In the genomic region with DNA sequence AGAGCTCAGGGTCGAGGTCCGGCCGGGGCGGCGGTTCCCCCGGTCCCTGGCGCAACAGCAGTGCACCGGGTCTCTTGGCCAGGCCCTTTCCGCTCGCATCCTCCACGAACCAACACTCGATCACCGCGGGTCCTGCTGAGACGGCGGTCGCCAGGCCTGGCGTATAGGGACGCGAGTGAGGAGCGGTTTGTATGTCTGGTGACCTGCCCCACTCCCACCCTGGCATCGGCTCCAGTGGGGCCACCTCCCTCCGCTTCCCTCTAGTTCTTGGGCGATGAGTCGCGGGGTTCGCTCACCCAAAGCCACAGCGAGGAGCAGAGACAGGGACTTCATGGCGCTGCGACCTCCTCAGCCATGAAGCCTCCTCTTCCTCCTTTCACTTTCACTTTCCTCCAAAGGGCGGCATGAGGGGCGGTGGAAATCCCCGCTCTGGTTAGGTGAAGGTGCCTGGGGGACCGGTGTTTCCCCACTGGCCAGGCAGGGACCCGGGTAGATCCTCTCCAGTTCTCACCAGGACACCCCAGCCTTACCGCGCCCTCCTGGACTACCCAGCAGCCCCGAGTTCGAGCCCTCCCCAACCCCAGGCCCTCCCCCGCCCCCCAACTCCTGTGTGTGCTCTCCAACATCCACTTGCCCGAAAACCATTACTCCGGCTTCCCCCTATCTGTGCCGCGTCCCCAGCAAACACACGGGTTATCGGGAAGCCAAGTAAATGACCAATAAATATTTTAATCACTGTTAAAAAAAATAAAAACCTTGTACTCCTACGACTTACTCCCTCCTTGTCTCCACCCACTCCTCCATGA, we compare ENCODE assay signal across 8 cellular contexts. TPM values are rescaled to one million over a fixed set of nuclear protein-coding genes. Genes with fewer than 3 reads are reported as not detected.
DNase-seq lines count a peak whose midpoint lies in the region; ATAC-seq and TF ChIP-seq lines count a peak whose summit lies in the region.

A gene (minus strand): TSS at position 370 of the 806 bp plus-strand sequence. CDS start 37 bp downstream, at position 333.

- peak; percentile 50 for DNase-seq in NCI-H2171 treated with DMSO at 0.1 percent for 48 hours (lab: John Stamatoyannopoulos, UW)
- DNase-seq in NCI-H2171 (lab: John Stamatoyannopoulos, UW) = no peak
- peak; percentile 84 for DNase-seq in OCI-LY7 (ENCODE audit: low spot score)
- DNase-seq in activated T-cell treated with anti-CD3 and anti-CD28 coated beads, Interleukin-2, amount 50 U/mL, for 48 hours = peak; percentile 89
- no peak for DNase-seq in esophagus muscularis mucosa (ENCODE audit: extremely low spot score)
- DNase-seq in stimulated activated CD8-positive, alpha-beta memory T cell treated with anti-CD3 and anti-CD28 coated beads, Interleukin-7, amount 100 ng/mL, for 24 hours (ENCODE audit: low read depth) = peak; percentile 65

- H3K36me3 ChIP-seq in OCI-LY7 (ENCODE audit: insufficient read depth, low read length) (peaks cover 42% of the 10 kb centered on the region), esophagus muscularis mucosa (peaks cover 3 to 28% (median 25%) of the 10 kb centered on the region in 4 donors), muscle layer of colon (ENCODE audit: insufficient read depth, low read length) (peaks cover 13% of the 10 kb centered on the region)

- peaks cover 50% of the 10 kb centered on the region for H3K79me2 ChIP-seq in OCI-LY7 (ENCODE audit: insufficient read depth, low read depth, low read length)

- no peaks in the 10 kb centered on the region for H3K9me3 ChIP-seq in OCI-LY7 (ENCODE audit: low read length)
- H3K9me3 ChIP-seq in esophagus muscularis mucosa = no peaks in the 10 kb centered on the region
- no peaks in the 10 kb centered on the region for H3K9me3 ChIP-seq in muscle layer of colon (ENCODE audit: low read length)

- H3K27ac ChIP-seq in OCI-LY7 (ENCODE audit: low read depth, low read length, poor library complexity, severe bottlenecking) = peak within 1 kb of the TSS; percentile 94
- peak within 1 kb of the TSS; percentile 88 to 96 (median 96) for H3K27ac ChIP-seq in esophagus muscularis mucosa (replicated peaks in 1 of 4)
- peak within 1 kb of the TSS; percentile 94 for H3K27ac ChIP-seq in muscle layer of colon (ENCODE audit: low read depth, low read length)

- peaks cover 7% of the 10 kb centered on the region; the same call in 1 of the 2 replicates for H4K20me1 ChIP-seq in OCI-LY7 (ENCODE audit: insufficient read depth, low read length)

- peaks cover 38% of the 10 kb centered on the region for H3K4me1 ChIP-seq in OCI-LY7 (ENCODE audit: insufficient read depth, low read length, poor library complexity, severe bottlenecking)
- peaks cover 40 to 70% (median 61%) of the 10 kb centered on the region in 4 donors for H3K4me1 ChIP-seq in esophagus muscularis mucosa
- peaks cover 36% of the 10 kb centered on the region for H3K4me1 ChIP-seq in muscle layer of colon (ENCODE audit: insufficient read depth, low read length)

- peak within 1 kb of the TSS; percentile 76 for H3K9ac ChIP-seq in muscle layer of colon (ENCODE audit: low read length)

- 0% methylated on average over 28 of the region's 47 CpGs for WGBS in esophagus muscularis mucosa

- H3K4me3 ChIP-seq in OCI-LY7 (ENCODE audit: low read depth, low read length, poor library complexity, severe bottlenecking) (peak within 1 kb of the TSS; percentile 84), esophagus muscularis mucosa (peak within 1 kb of the TSS; percentile 59 to 96 (median 89)), muscle layer of colon (ENCODE audit: low read depth in 1 of 2, low read length in 2 of 2) (peak within 1 kb of the TSS; percentile 87 to 99)

- TF ChIP-seq CTCF in OCI-LY7 (conservative IDR thresholded peaks at IDR 0.05; ENCODE audit: low read length) = no peak; the same call in 1 of the 2 replicates
- TF ChIP-seq CTCF in esophagus muscularis mucosa (IDR thresholded peaks at IDR 0.05) = no peak

- H3K27me3 ChIP-seq in esophagus muscularis mucosa = no peaks in the 10 kb centered on the region
- no peaks in the 10 kb centered on the region for H3K27me3 ChIP-seq in muscle layer of colon (ENCODE audit: control insufficient read depth in 1 of 2, insufficient read depth in 2 of 2, low read length in 2 of 2)

- BruUV-seq in OCI-LY7 (replicated peaks; lab: Mats Ljungman, UMichigan) = TSS peak; percentile 65

- POLR2A ChIA-PET in OCI-LY7 (lab: Charles Lee) = interaction anchor here (0.6 to 2.0 kb wide), 4 partner anchors 11 to 78 kb away, joined by 3 to 11 read pairs (median 5); a partner anchor contains a TSS

- peak; percentile 30 for ATAC-seq in HG03139 (IDR thresholded peaks at IDR 0.05; ENCODE audit: unreplicated experiment)

- intact Hi-C loops in OCI-LY7 (cut with micrococcal nuclease; ENCODE audit: unreplicated experiment) (loop anchor here (1.0 to 5.0 kb wide), 3 partner anchors 15 to 98 kb away; a partner anchor contains a TSS), esophagus muscularis mucosa (cut with DNase I) (loop anchor here (5.0 kb wide), 1 partner anchor 42 kb away; a partner anchor contains a TSS)

- H3K9me2 ChIP-seq in OCI-LY7 (ENCODE audit: insufficient read depth, low read length) = no peaks in the 10 kb centered on the region

- no peak for TF ChIP-seq EP300 in esophagus muscularis mucosa (IDR thresholded peaks at IDR 0.05)

- CTCF ChIA-PET in OCI-LY7 (lab: Charles Lee; ENCODE audit: unreplicated experiment) = no interaction called here

- peak within 1 kb of the TSS; percentile 79 for H3K4me2 ChIP-seq in OCI-LY7 (ENCODE audit: low read length)

- peak within 1 kb of the TSS; percentile 27; the same call in 1 of the 2 replicates for H2AFZ ChIP-seq in OCI-LY7 (ENCODE audit: low read length)

- TF ChIP-seq POLR2A in esophagus muscularis mucosa (IDR thresholded peaks at IDR 0.05; ENCODE audit: low read depth) = no peak

RNA-seq across cellular contexts. Expression of the gene that starts here (rescaled TPM):
- 73.6 and 106 TPM in 2 replicates for total RNA-seq in OCI-LY7 (2014; rRNA removed; shearing (Covaris generic))
- 148 and 150 TPM in 2 replicates for total RNA-seq in OCI-LY7 (2022)
- 100 to 1,000 TPM in 1 of 4 donors, 10 to 100 TPM in 3; 69.8 to 150 (median 86.6) TPM for total RNA-seq in esophagus muscularis mucosa

Comparison
In these comparisons a context has a peak if more than half of its experiments do, and no peak if none do; other contexts are left out.
1. DNase-seq: peak in NCI-H2171 treated with DMSO at 0.1 percent for 48 hours (single experiment), OCI-LY7 (single experiment), activated T-cell treated with anti-CD3 and anti-CD28 coated beads, Interleukin-2, amount 50 U/mL, for 48 hours (2 of 2) and stimulated activated CD8-positive, alpha-beta memory T cell treated with anti-CD3 and anti-CD28 coated beads, Interleukin-7, amount 100 ng/mL, for 24 hours (single experiment); none in NCI-H2171 (single experiment) and esophagus muscularis mucosa (single experiment).
2. Peak in every context shown above with its lines, with median percentiles within 50 percentile points of each other: H3K27ac ChIP-seq and H3K4me3 ChIP-seq.